In the genomic region with DNA sequence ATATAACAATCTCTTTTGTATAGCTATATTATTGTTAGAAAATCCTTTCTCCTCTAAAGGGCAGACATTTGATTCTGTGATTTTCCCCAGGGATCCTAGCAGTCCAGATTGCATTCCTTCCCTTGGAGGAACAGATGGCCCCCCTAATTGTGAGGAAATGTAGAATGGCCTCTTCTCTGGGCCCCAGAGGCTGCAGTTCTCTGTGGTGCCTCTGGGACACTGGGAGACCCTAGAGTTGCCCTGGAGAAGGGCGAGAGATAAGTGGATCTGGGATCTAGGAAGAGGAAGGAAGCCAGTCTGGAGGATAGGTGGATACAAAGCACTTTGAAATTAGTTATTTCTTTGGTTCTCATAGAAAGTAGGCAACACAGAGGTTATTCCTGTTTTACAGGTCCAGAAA, we compare ENCODE assay signal across 1 cellular context.
TF ChIP-seq lines count a peak whose summit lies in the region.

No MANE protein-coding gene starts in this region.

TF ChIP-seq in H1, 55 proteins besides CTCF, POLR2A, EP300 and RAD21:
- TF ChIP-seq TCF12 (IDR thresholded peaks at IDR 0.05; ENCODE audit: low read depth, low read length) = no peak
- no peak for TF ChIP-seq JUND (IDR thresholded peaks at IDR 0.05; ENCODE audit: low read length)
- TF ChIP-seq, protein P1, sequence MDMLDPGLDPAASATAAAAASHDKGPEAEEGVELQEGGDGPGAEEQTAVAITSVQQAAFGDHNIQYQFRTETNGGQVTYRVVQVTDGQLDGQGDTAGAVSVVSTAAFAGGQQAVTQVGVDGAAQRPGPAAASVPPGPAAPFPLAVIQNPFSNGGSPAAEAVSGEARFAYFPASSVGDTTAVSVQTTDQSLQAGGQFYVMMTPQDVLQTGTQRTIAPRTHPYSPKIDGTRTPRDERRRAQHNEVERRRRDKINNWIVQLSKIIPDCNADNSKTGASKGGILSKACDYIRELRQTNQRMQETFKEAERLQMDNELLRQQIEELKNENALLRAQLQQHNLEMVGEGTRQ (IDR thresholded peaks at IDR 0.05; ENCODE audit: low read length) = no peak
- TF ChIP-seq ZNF274 (IDR thresholded peaks at IDR 0.05; ENCODE audit: borderline replicate concordance, extremely low read depth, low read length) = no peak
- no peak for TF ChIP-seq SP1 (IDR thresholded peaks at IDR 0.05; ENCODE audit: low read depth, low read length)
- TF ChIP-seq SIX5 (IDR thresholded peaks at IDR 0.05; ENCODE audit: low read depth, low read length) = no peak
- no peak for TF ChIP-seq JUN (IDR thresholded peaks at IDR 0.05; ENCODE audit: low read depth, low read length)
- no peak for TF ChIP-seq PHF8 (conservative IDR thresholded peaks at IDR 0.05; ENCODE audit: low read depth, low read length)
- no peak for TF ChIP-seq KDM4A (IDR thresholded peaks at IDR 0.05; ENCODE audit: low read depth, low read length, severe bottlenecking)
- TF ChIP-seq CHD1 (IDR thresholded peaks at IDR 0.05; ENCODE audit: low read depth, low read length) = no peak
- TF ChIP-seq EZH2 (IDR thresholded peaks at IDR 0.05; ENCODE audit: low read depth, low read length, severe bottlenecking) = no peak
- TF ChIP-seq RXRA (IDR thresholded peaks at IDR 0.05; ENCODE audit: insufficient read depth, low read depth, low read length) = no peak
- TF ChIP-seq SIN3A (conservative IDR thresholded peaks at IDR 0.05 in 1 of 2, IDR thresholded peaks at IDR 0.05 in 1 of 2; ENCODE audit: low read depth in 1 of 2, low read length in 2 of 2) = no peak
- no peak for TF ChIP-seq SAP30 (IDR thresholded peaks at IDR 0.05; ENCODE audit: insufficient read depth, insufficient replicate concordance, low read length)
